ENCODE assay signal across 1 cellular context in the genomic region with DNA sequence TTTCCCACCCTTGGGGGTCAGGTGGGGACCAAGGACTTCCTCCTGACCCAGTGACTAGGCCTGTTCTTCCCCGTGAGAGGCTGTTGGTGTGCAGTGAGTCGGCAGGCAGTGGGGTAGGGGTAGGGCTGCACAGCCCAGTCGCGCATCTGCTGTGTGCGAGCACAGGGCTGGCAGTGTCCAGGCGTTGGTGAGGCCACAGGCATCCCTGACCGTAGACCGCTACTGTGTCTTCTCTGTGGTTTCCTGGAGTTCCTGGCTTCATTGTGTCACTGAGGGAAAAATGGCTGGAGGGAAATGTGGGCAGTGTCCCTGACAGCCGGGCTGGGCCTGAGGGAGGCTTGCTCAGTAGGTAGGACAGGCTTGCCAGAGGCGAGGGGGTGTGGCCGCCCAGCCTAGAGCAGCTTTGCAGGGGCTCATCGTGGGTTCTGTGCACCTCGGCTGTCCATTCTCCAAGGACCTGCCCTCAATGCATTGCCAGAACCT.
TF ChIP-seq lines count a peak whose summit lies in the region.

No MANE protein-coding gene starts in this region.

TF ChIP-seq in GM23338, 12 proteins besides CTCF, POLR2A, EP300 and RAD21 (continued from another document):
- TF ChIP-seq, protein P1, sequence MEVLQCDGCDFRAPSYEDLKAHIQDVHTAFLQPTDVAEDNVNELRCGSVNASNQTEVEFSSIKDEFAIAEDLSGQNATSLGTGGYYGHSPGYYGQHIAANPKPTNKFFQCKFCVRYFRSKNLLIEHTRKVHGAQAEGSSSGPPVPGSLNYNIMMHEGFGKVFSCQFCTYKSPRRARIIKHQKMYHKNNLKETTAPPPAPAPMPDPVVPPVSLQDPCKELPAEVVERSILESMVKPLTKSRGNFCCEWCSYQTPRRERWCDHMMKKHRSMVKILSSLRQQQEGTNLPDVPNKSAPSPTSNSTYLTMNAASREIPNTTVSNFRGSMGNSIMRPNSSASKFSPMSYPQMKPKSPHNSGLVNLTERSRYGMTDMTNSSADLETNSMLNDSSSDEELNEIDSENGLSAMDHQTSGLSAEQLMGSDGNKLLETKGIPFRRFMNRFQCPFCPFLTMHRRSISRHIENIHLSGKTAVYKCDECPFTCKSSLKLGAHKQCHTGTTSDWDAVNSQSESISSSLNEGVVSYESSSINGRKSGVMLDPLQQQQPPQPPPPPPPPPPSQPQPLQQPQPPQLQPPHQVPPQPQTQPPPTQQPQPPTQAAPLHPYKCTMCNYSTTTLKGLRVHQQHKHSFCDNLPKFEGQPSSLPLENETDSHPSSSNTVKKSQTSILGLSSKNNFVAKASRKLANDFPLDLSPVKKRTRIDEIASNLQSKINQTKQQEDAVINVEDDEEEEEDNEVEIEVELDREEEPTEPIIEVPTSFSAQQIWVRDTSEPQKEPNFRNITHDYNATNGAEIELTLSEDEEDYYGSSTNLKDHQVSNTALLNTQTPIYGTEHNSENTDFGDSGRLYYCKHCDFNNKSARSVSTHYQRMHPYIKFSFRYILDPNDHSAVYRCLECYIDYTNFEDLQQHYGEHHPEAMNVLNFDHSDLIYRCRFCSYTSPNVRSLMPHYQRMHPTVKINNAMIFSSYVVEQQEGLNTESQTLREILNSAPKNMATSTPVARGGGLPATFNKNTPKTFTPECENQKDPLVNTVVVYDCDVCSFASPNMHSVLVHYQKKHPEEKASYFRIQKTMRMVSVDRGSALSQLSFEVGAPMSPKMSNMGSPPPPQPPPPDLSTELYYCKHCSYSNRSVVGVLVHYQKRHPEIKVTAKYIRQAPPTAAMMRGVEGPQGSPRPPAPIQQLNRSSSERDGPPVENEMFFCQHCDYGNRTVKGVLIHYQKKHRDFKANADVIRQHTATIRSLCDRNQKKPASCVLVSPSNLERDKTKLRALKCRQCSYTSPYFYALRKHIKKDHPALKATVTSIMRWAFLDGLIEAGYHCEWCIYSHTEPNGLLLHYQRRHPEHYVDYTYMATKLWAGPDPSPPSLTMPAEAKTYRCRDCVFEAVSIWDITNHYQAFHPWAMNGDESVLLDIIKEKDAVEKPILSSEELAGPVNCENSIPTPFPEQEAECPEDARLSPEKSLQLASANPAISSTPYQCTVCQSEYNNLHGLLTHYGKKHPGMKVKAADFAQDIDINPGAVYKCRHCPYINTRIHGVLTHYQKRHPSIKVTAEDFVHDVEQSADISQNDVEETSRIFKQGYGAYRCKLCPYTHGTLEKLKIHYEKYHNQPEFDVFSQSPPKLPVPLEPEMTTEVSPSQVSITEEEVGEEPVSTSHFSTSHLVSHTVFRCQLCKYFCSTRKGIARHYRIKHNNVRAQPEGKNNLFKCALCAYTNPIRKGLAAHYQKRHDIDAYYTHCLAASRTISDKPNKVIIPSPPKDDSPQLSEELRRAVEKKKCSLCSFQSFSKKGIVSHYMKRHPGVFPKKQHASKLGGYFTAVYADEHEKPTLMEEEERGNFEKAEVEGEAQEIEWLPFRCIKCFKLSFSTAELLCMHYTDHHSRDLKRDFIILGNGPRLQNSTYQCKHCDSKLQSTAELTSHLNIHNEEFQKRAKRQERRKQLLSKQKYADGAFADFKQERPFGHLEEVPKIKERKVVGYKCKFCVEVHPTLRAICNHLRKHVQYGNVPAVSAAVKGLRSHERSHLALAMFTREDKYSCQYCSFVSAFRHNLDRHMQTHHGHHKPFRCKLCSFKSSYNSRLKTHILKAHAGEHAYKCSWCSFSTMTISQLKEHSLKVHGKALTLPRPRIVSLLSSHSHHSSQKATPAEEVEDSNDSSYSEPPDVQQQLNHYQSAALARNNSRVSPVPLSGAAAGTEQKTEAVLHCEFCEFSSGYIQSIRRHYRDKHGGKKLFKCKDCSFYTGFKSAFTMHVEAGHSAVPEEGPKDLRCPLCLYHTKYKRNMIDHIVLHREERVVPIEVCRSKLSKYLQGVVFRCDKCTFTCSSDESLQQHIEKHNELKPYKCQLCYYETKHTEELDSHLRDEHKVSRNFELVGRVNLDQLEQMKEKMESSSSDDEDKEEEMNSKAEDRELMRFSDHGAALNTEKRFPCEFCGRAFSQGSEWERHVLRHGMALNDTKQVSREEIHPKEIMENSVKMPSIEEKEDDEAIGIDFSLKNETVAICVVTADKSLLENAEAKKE (CRISPR knock-in tag; IDR thresholded peaks at IDR 0.05), result no peak
- TF ChIP-seq EZH2 (IDR thresholded peaks at IDR 0.05; ENCODE audit: low read depth, unreplicated experiment), result no peak
- no peak for TF ChIP-seq ZNF114 (CRISPR knock-in tag; IDR thresholded peaks at IDR 0.05)
- TF ChIP-seq, protein P2, sequence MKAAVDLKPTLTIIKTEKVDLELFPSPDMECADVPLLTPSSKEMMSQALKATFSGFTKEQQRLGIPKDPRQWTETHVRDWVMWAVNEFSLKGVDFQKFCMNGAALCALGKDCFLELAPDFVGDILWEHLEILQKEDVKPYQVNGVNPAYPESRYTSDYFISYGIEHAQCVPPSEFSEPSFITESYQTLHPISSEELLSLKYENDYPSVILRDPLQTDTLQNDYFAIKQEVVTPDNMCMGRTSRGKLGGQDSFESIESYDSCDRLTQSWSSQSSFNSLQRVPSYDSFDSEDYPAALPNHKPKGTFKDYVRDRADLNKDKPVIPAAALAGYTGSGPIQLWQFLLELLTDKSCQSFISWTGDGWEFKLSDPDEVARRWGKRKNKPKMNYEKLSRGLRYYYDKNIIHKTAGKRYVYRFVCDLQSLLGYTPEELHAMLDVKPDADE (IDR thresholded peaks at IDR 0.05), result no peak
- TF ChIP-seq NANOG (IDR thresholded peaks at IDR 0.05; ENCODE audit: borderline replicate concordance), result no peak
- TF ChIP-seq EZH2phosphoT487 (IDR thresholded peaks at IDR 0.05; ENCODE audit: unreplicated experiment), result no peak
- TF ChIP-seq POLR2AphosphoS5 (IDR thresholded peaks at IDR 0.05; ENCODE audit: low read depth), result no peak
- TF ChIP-seq STAT1 (IDR thresholded peaks at IDR 0.05; ENCODE audit: unreplicated experiment), result no peak
- TF ChIP-seq ZNF331 (CRISPR knock-in tag; IDR thresholded peaks at IDR 0.05; ENCODE audit: low read depth), result no peak
- no peak for TF ChIP-seq CREB1 (CRISPR knock-in tag; IDR thresholded peaks at IDR 0.05; ENCODE audit: low read depth)
- TF ChIP-seq, protein P3, sequence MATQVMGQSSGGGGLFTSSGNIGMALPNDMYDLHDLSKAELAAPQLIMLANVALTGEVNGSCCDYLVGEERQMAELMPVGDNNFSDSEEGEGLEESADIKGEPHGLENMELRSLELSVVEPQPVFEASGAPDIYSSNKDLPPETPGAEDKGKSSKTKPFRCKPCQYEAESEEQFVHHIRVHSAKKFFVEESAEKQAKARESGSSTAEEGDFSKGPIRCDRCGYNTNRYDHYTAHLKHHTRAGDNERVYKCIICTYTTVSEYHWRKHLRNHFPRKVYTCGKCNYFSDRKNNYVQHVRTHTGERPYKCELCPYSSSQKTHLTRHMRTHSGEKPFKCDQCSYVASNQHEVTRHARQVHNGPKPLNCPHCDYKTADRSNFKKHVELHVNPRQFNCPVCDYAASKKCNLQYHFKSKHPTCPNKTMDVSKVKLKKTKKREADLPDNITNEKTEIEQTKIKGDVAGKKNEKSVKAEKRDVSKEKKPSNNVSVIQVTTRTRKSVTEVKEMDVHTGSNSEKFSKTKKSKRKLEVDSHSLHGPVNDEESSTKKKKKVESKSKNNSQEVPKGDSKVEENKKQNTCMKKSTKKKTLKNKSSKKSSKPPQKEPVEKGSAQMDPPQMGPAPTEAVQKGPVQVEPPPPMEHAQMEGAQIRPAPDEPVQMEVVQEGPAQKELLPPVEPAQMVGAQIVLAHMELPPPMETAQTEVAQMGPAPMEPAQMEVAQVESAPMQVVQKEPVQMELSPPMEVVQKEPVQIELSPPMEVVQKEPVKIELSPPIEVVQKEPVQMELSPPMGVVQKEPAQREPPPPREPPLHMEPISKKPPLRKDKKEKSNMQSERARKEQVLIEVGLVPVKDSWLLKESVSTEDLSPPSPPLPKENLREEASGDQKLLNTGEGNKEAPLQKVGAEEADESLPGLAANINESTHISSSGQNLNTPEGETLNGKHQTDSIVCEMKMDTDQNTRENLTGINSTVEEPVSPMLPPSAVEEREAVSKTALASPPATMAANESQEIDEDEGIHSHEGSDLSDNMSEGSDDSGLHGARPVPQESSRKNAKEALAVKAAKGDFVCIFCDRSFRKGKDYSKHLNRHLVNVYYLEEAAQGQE (IDR thresholded peaks at IDR 0.05; ENCODE audit: unreplicated experiment), result no peak
